1 cellular context compared by ENCODE assay signal in the genomic region with DNA sequence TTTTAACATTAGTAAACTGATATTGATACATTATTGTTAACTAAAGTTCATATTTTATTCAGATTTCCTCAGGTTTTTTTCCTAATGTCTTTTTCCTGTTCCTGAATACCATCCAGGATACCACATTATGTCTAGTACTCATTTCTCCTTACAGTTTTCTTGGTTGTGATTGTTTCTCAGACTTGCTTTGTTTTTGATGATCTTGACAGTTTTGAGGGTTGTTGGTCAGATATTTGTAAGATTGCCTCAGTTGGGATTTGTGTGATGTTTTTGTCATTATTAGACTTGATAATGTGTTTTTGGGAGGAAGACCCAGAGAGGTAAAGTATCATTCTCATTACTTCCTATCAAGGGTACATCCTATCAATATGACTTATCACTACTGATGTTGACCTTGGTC.
TF ChIP-seq lines count a peak whose summit lies in the region.

No MANE protein-coding gene starts in this region.

TF ChIP-seq in K562, 482 proteins besides CTCF, POLR2A, EP300 and RAD21:
- TF ChIP-seq XRCC5 (IDR thresholded peaks at IDR 0.05; ENCODE audit: low read depth, low read length), result no peak
- peak; percentile 58; the same call in 1 of the 2 replicates for TF ChIP-seq C11orf30 (IDR thresholded peaks at IDR 0.05; ENCODE audit: low read depth)
- TF ChIP-seq ZKSCAN3 (CRISPR knock-in tag; IDR thresholded peaks at IDR 0.05), result no peak
- TF ChIP-seq SAP30 (IDR thresholded peaks at IDR 0.05; ENCODE audit: borderline replicate concordance, insufficient read depth, low read depth, low read length, poor library complexity, severe bottlenecking), result no peak
- no peak for TF ChIP-seq NEUROD1 (IDR thresholded peaks at IDR 0.05; ENCODE audit: borderline replicate concordance, low read depth, low read length, partially characterized antibody)
- TF ChIP-seq, protein P1, sequence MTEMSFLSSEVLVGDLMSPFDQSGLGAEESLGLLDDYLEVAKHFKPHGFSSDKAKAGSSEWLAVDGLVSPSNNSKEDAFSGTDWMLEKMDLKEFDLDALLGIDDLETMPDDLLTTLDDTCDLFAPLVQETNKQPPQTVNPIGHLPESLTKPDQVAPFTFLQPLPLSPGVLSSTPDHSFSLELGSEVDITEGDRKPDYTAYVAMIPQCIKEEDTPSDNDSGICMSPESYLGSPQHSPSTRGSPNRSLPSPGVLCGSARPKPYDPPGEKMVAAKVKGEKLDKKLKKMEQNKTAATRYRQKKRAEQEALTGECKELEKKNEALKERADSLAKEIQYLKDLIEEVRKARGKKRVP (CRISPR knock-in tag; IDR thresholded peaks at IDR 0.05), result no peak
- TF ChIP-seq, protein P2, sequence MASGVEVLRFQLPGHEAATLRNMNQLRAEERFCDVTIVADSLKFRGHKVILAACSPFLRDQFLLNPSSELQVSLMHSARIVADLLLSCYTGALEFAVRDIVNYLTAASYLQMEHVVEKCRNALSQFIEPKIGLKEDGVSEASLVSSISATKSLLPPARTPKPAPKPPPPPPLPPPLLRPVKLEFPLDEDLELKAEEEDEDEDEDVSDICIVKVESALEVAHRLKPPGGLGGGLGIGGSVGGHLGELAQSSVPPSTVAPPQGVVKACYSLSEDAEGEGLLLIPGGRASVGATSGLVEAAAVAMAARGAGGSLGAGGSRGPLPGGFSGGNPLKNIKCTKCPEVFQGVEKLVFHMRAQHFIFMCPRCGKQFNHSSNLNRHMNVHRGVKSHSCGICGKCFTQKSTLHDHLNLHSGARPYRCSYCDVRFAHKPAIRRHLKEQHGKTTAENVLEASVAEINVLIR (CRISPR knock-in tag; IDR thresholded peaks at IDR 0.05), result no peak
- TF ChIP-seq TARDBP (IDR thresholded peaks at IDR 0.05), result no peak
- peak; percentile 71; the same call in 1 of the 2 replicates for TF ChIP-seq ZNF316 (IDR thresholded peaks at IDR 0.05)
- no peak for TF ChIP-seq XRCC4 (IDR thresholded peaks at IDR 0.05; ENCODE audit: extremely low read depth, insufficient read depth, insufficient read length)
TF ChIP-seq in K562: peak in this region for 2.
